Comparison of ENCODE assay signal across 1 cellular context in genomic region chr3:10993729-10994065, GRCh38.
TF ChIP-seq lines count a peak whose summit lies in the region.

No MANE protein-coding gene starts in this region.

TF ChIP-seq in WTC11, 78 proteins besides CTCF, POLR2A, EP300 and RAD21 (continued from another document):
- no peak for TF ChIP-seq AR (CRISPR knock-in tag; IDR thresholded peaks at IDR 0.05)
- no peak for TF ChIP-seq STAT6 (CRISPR knock-in tag; conservative IDR thresholded peaks at IDR 0.05; ENCODE audit: low read depth)
- TF ChIP-seq PRDM15 (CRISPR knock-in tag; IDR thresholded peaks at IDR 0.05): no peak
- no peak for TF ChIP-seq ZNF232 (CRISPR knock-in tag; IDR thresholded peaks at IDR 0.05)
- TF ChIP-seq NR3C1 (CRISPR knock-in tag; conservative IDR thresholded peaks at IDR 0.05; ENCODE audit: low read depth): no peak
- TF ChIP-seq AFF4 (CRISPR knock-in tag; IDR thresholded peaks at IDR 0.05; ENCODE audit: borderline replicate concordance): no peak
- no peak for TF ChIP-seq ESRRA (CRISPR knock-in tag; IDR thresholded peaks at IDR 0.05; ENCODE audit: borderline replicate concordance)
- TF ChIP-seq CBFB (CRISPR knock-in tag; IDR thresholded peaks at IDR 0.05; ENCODE audit: low read depth): no peak
- no peak for TF ChIP-seq TCF7 (CRISPR knock-in tag; IDR thresholded peaks at IDR 0.05; ENCODE audit: low read depth)
- TF ChIP-seq TEAD4 (CRISPR knock-in tag; IDR thresholded peaks at IDR 0.05): no peak
